21 cellular contexts compared by ENCODE assay signal in the genomic region with DNA sequence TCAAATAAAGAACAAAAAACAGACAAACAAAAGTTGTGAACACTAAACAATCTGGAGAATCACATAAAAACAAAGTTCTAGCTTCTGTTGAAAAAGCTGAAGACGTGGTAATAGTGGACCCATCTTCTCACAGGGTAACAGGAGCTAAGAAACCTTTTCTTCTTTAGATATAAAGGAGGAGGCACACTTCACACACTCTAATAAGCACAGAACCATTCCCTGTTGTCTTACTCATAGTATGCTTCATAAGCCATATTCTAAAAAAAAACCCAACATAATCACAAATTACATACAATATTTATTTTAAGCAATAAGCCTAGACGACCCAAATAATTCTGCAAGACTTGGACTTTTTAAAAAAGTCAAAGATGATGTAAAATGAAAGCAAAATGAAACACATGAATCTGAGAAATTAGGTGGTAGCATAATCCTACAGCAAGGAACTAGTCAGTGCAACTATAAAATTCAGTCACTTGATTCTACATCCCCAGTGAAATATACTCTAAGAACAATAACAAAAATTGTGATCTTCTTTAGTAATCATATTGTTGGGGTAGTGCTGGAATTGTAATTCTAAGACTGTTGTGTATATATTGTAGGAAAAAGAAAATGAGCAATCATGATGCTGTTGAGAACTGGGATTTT.
"Had no signal": no experiment of that assay in that cellular context is flagged by ENCODE, and none has a peak within 500 bp of the region (broad histone marks: within the 10 kb centered on the region; RNA-seq: fewer than 3 reads in every experiment).

No MANE protein-coding gene starts in this region.

- DNase-seq: activated CD8-positive, alpha-beta memory T cell treated with anti-CD3 and anti-CD28 coated beads, Interleukin-2, amount 50 U/mL, for 4 hours; activated naive CD8-positive, alpha-beta T cell treated with anti-CD3 and anti-CD28 coated beads, Interleukin-2, amount 10 ng/mL, durations not matched to agents 7 days and 5 days; activated T-cell treated with anti-CD3 and anti-CD28 coated beads, Interleukin-2, amount 50 U/mL, for 48 hours; anterior cingulate cortex; central memory CD4-positive, alpha-beta T cell; foreskin melanocyte; glutamatergic neuron; hypothalamus; left lung; occipital lobe; stimulated activated CD4-positive, alpha-beta T cell treated with anti-CD3 and anti-CD28 coated beads, Interleukin-12 subunit alpha, Interleukin-12 subunit beta, amount 100 ng/mL, for 4 hours; stimulated activated CD4-positive, alpha-beta T cell treated with anti-CD3 and anti-CD28 coated beads, Interleukin-1b, Interleukin-23, amount 100 ng/mL, for 48 hours; stimulated activated CD8-positive, alpha-beta memory T cell treated with anti-CD3 and anti-CD28 coated beads, Interleukin-4, amount 100 ng/mL, for 48 hours; stimulated activated naive CD8-positive, alpha-beta T cell treated with anti-CD3 and anti-CD28 coated beads, Interleukin-15, Interleukin-2, amounts not matched to agents 100 U/mL and 50 U/mL, for 24 hours; substantia nigra; T-helper 2 cell; tibial artery had no signal

- H3K27me3 Mint-ChIP-seq: activated naive CD8-positive, alpha-beta T cell treated with anti-CD3 and anti-CD28 coated beads, Interleukin-2, amount 10 ng/mL, durations not matched to agents 7 days and 5 days; brain; progenitor cell of endocrine pancreas had no signal

- ATAC-seq: left lung; stimulated activated naive CD8-positive, alpha-beta T cell treated with anti-CD3 and anti-CD28 coated beads, Interleukin-15, Interleukin-2, amounts not matched to agents 100 U/mL and 50 U/mL, for 24 hours had no signal

- H3K27ac Mint-ChIP-seq: activated naive CD8-positive, alpha-beta T cell treated with anti-CD3 and anti-CD28 coated beads, Interleukin-2, amount 10 ng/mL, durations not matched to agents 7 days and 5 days; brain; mesothelial cell of epicardium; nephron; progenitor cell of endocrine pancreas had no signal

- H3K4me1 Mint-ChIP-seq: nephron had no signal

- H3K4me3 Mint-ChIP-seq: activated naive CD8-positive, alpha-beta T cell treated with anti-CD3 and anti-CD28 coated beads, Interleukin-2, amount 10 ng/mL, durations not matched to agents 7 days and 5 days; brain; mesothelial cell of epicardium; nephron had no signal
